In the genomic region with DNA sequence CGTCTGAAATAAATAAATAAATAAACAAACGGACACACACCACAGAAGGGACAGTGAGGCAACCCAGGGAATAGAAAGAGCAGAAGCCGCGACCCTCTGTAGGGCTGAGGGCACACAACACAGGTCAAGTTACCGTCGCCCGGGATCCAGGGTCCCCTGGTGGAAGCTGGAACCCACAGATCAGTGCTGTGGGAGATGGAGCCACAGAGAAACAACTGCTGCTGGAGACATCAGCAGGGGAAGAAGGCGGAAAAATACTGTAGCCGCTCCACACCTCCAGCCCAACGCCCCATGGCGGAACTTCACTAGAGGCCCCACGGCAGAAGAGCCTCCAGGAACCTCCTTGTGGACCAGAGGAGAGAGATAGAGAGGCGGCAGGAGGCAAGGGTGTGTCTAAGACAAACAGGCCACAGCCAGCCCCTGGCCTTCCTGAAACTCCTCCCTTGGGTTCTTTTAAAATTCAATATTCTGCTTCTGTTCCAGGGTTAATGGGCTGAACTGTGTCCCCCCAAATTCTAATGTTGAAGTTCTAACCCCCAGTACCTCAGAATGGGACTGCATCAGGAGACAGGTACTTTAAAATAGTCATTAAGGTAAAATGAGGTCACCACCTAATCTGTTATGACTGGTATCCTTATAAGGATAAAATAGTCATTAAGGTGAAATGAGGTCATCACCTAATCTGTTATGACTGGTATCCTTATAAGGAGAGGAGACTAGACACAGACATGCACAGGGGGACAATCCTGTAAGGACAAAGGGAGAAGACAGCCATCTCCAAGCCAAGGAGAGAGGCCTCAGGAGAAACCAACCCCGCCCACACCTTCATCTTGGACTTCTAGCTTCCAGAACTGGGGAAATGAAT, we compare ENCODE assay signal across 1 cellular context.
TF ChIP-seq lines count a peak whose summit lies in the region.

No MANE protein-coding gene starts in this region.

TF ChIP-seq in K562, 482 proteins besides CTCF, POLR2A, EP300 and RAD21 (continued from another document):
- TF ChIP-seq SAFB2 (IDR thresholded peaks at IDR 0.05; ENCODE audit: borderline replicate concordance, low read depth, low read length, severe bottlenecking) (no peak), HMG20B (CRISPR knock-in tag; IDR thresholded peaks at IDR 0.05) (no peak), MCM7 (IDR thresholded peaks at IDR 0.05) (no peak), ZNF830 (CRISPR knock-in tag; IDR thresholded peaks at IDR 0.05) (no peak), ESRRA (IDR thresholded peaks at IDR 0.05; ENCODE audit: borderline replicate concordance, low read depth) (peak; percentile 42; the same call in 1 of the 2 replicates), ZNF140 (CRISPR knock-in tag; IDR thresholded peaks at IDR 0.05) (no peak), FOXM1 (IDR thresholded peaks at IDR 0.05; ENCODE audit: low read depth) (no peak), FOXM1 (CRISPR knock-in tag; IDR thresholded peaks at IDR 0.05; ENCODE audit: low read depth) (no peak), PHF20 (IDR thresholded peaks at IDR 0.05; ENCODE audit: partially characterized antibody) (no peak), LCOR (CRISPR knock-in tag; IDR thresholded peaks at IDR 0.05) (no peak), ZFP30 (CRISPR knock-in tag; IDR thresholded peaks at IDR 0.05; ENCODE audit: borderline replicate concordance) (no peak), ZNF785 (CRISPR knock-in tag; IDR thresholded peaks at IDR 0.05) (no peak)
- TF ChIP-seq, protein P1, sequence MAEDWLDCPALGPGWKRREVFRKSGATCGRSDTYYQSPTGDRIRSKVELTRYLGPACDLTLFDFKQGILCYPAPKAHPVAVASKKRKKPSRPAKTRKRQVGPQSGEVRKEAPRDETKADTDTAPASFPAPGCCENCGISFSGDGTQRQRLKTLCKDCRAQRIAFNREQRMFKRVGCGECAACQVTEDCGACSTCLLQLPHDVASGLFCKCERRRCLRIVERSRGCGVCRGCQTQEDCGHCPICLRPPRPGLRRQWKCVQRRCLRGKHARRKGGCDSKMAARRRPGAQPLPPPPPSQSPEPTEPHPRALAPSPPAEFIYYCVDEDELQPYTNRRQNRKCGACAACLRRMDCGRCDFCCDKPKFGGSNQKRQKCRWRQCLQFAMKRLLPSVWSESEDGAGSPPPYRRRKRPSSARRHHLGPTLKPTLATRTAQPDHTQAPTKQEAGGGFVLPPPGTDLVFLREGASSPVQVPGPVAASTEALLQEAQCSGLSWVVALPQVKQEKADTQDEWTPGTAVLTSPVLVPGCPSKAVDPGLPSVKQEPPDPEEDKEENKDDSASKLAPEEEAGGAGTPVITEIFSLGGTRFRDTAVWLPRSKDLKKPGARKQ (CRISPR knock-in tag; IDR thresholded peaks at IDR 0.05) = no peak
- TF ChIP-seq, protein P2, sequence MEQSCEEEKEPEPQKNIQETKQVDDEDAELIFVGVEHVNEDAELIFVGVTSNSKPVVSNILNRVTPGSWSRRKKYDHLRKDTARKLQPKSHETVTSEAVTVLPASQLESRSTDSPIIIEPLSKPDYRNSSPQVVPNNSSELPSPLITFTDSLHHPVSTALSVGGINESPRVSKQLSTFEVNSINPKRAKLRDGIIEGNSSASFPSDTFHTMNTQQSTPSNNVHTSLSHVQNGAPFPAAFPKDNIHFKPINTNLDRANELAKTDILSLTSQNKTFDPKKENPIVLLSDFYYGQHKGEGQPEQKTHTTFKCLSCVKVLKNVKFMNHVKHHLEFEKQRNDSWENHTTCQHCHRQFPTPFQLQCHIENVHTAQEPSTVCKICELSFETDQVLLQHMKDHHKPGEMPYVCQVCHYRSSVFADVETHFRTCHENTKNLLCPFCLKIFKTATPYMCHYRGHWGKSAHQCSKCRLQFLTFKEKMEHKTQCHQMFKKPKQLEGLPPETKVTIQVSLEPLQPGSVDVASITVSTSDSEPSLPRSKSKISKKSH (CRISPR knock-in tag; IDR thresholded peaks at IDR 0.05) = no peak
